ENCODE assay signal across 1 cellular context in genomic region chr13:98544105-98544710, GRCh38.
TF ChIP-seq lines count a peak whose summit lies in the region.

No MANE protein-coding gene starts in this region.

TF ChIP-seq in GM12878, 131 proteins besides CTCF, POLR2A, EP300 and RAD21:
- TF ChIP-seq BMI1 (IDR thresholded peaks at IDR 0.05; ENCODE audit: borderline replicate concordance) (no peak), MAX (IDR thresholded peaks at IDR 0.05; ENCODE audit: low read depth, low read length) (no peak), NRF1 (conservative IDR thresholded peaks at IDR 0.05; ENCODE audit: low read depth, low read length) (no peak), SMC3 (IDR thresholded peaks at IDR 0.05; ENCODE audit: borderline replicate concordance, low read length) (no peak)
- TF ChIP-seq, protein P1, sequence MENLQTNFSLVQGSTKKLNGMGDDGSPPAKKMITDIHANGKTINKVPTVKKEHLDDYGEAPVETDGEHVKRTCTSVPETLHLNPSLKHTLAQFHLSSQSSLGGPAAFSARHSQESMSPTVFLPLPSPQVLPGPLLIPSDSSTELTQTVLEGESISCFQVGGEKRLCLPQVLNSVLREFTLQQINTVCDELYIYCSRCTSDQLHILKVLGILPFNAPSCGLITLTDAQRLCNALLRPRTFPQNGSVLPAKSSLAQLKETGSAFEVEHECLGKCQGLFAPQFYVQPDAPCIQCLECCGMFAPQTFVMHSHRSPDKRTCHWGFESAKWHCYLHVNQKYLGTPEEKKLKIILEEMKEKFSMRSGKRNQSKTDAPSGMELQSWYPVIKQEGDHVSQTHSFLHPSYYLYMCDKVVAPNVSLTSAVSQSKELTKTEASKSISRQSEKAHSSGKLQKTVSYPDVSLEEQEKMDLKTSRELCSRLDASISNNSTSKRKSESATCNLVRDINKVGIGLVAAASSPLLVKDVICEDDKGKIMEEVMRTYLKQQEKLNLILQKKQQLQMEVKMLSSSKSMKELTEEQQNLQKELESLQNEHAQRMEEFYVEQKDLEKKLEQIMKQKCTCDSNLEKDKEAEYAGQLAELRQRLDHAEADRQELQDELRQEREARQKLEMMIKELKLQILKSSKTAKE (IDR thresholded peaks at IDR 0.05; ENCODE audit: low read depth, poor library complexity, severe bottlenecking) = no peak
